Comparison of ENCODE assay signal across 11 cellular contexts in the genomic region with DNA sequence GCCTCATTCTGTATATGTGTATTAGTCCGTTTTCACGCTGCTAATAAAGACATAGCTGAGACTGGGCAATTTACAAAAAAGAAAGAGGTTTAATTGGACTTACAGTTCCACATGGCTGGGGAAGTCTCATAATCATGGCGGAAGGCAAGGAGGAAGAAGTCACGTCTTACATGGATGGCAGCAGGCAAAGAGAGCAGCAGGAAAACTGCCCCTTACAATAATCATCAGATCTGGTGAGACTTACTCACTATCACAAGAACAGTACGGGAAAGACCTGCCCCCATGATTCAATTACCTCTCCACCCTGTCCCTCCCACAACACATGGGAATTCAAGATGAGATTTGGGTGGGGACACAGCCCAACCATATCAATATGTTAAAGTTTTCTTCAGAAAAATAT.
"Had no signal": no experiment of that assay in that cellular context is flagged by ENCODE, and none has a peak within 500 bp of the region (broad histone marks: within the 10 kb centered on the region; RNA-seq: fewer than 3 reads in every experiment).

No MANE protein-coding gene starts in this region.

- ATAC-seq: GM23338, HCT116 had no signal

- H3K4me1 Mint-ChIP-seq: GM23338, H9 had no signal

- H3K27ac Mint-ChIP-seq: GM23338, H9, HFFc6 had no signal

- H3K4me1 ChIP-seq: HAP-1 had no signal

- H3K9me3 ChIP-seq: HAP-1 had no signal

- FAIRE-seq: H1, H54 had no signal

- H3K4me3 ChIP-seq: GM23248, GM23338, HAP-1 had no signal

- H3K4me3 Mint-ChIP-seq: GM23338, H9, HFFc6 had no signal

- H3K9ac ChIP-seq: GM23248 had no signal

- H3K27ac ChIP-seq: GM23248 had no signal

- DNase-seq: GM23248, GOT3, H7, H9, HCEC 1CT, HFFc6 had no signal

- H3K4me2 ChIP-seq: GM23338 had no signal

- H2AFZ ChIP-seq: GM23248, GM23338 had no signal

- H3K36me3 ChIP-seq: HAP-1 had no signal
